Comparison of ENCODE assay signal across 2 cellular contexts in the genomic region with DNA sequence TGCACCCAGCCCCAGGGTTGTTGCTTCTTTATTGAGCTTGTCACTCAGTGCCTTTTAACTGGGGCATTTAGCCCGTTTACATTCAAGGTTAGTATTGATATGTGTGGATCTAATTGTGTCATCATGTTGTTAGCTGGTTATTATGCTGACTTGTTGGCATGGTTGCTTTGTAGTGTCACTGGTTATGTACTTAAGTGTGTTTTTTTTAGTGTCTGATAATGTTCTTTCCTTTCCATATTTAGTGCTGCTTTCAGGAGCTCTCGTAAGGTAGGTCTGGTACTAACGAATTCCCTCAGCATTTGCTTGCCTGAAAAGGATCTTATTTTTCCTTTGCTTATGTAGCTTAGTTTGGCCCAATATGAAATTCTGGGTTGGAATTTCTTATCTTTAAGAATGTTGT.
TF ChIP-seq lines count a peak whose summit lies in the region.

No MANE protein-coding gene starts in this region.

TF ChIP-seq in GM23338, 12 proteins besides CTCF, POLR2A, EP300 and RAD21 (continues in another document):
- TF ChIP-seq STAT1 (IDR thresholded peaks at IDR 0.05; ENCODE audit: unreplicated experiment) = no peak
- TF ChIP-seq EZH2phosphoT487 (IDR thresholded peaks at IDR 0.05; ENCODE audit: unreplicated experiment) = no peak
- TF ChIP-seq JUNB (IDR thresholded peaks at IDR 0.05; ENCODE audit: unreplicated experiment) = no peak
- TF ChIP-seq POLR2AphosphoS5 (IDR thresholded peaks at IDR 0.05; ENCODE audit: low read depth) = no peak
- no peak for TF ChIP-seq CREB1 (CRISPR knock-in tag; IDR thresholded peaks at IDR 0.05; ENCODE audit: low read depth)
- TF ChIP-seq REST (IDR thresholded peaks at IDR 0.05; ENCODE audit: unreplicated experiment) = no peak
- TF ChIP-seq, protein P1, sequence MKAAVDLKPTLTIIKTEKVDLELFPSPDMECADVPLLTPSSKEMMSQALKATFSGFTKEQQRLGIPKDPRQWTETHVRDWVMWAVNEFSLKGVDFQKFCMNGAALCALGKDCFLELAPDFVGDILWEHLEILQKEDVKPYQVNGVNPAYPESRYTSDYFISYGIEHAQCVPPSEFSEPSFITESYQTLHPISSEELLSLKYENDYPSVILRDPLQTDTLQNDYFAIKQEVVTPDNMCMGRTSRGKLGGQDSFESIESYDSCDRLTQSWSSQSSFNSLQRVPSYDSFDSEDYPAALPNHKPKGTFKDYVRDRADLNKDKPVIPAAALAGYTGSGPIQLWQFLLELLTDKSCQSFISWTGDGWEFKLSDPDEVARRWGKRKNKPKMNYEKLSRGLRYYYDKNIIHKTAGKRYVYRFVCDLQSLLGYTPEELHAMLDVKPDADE (IDR thresholded peaks at IDR 0.05) = no peak
- TF ChIP-seq NANOG (IDR thresholded peaks at IDR 0.05; ENCODE audit: borderline replicate concordance) = no peak
- no peak for TF ChIP-seq EZH2 (IDR thresholded peaks at IDR 0.05; ENCODE audit: low read depth, unreplicated experiment)
- TF ChIP-seq ZNF331 (CRISPR knock-in tag; IDR thresholded peaks at IDR 0.05; ENCODE audit: low read depth) = no peak
- TF ChIP-seq ZNF114 (CRISPR knock-in tag; IDR thresholded peaks at IDR 0.05) = no peak

TF ChIP-seq in H1, 55 proteins besides CTCF, POLR2A, EP300 and RAD21:
- TF ChIP-seq, protein P2, sequence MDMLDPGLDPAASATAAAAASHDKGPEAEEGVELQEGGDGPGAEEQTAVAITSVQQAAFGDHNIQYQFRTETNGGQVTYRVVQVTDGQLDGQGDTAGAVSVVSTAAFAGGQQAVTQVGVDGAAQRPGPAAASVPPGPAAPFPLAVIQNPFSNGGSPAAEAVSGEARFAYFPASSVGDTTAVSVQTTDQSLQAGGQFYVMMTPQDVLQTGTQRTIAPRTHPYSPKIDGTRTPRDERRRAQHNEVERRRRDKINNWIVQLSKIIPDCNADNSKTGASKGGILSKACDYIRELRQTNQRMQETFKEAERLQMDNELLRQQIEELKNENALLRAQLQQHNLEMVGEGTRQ (IDR thresholded peaks at IDR 0.05; ENCODE audit: low read length) = no peak
- no peak for TF ChIP-seq BRCA1 (IDR thresholded peaks at IDR 0.05; ENCODE audit: low read depth, low read length)
